ENCODE assay signal across 8 cellular contexts in genomic region chr2:54709341-54709809, GRCh38. TPM values are rescaled to one million over a fixed set of nuclear protein-coding genes. Genes with fewer than 3 reads are reported as not detected.
DNase-seq lines count a peak whose midpoint lies in the region; ATAC-seq, FAIRE-seq and TF ChIP-seq lines count a peak whose summit lies in the region.

No MANE protein-coding gene starts in this region.

- H3K27ac ChIP-seq in SU-DHL-6 (ENCODE audit: low read depth, low read length) (no peak overlapping the region), gastrocnemius medialis (no peak overlapping the region)

- no peak overlapping the region for H3K27ac Mint-ChIP-seq in glutamatergic neuron (ENCODE audit: unreplicated experiment)

- TF ChIP-seq CTCF in GM06990 (IDR thresholded peaks at IDR 0.05; ENCODE audit: insufficient read depth, low read length, poor library complexity, severe bottlenecking), result no peak
- no peak for TF ChIP-seq CTCF in SU-DHL-6 (IDR thresholded peaks at IDR 0.05; ENCODE audit: insufficient read depth, low read length, poor library complexity, severe bottlenecking)
- no peak for TF ChIP-seq CTCF in glutamatergic neuron (IDR thresholded peaks at IDR 0.05; ENCODE audit: partially characterized antibody, unreplicated experiment)
- TF ChIP-seq CTCF in gastrocnemius medialis (IDR thresholded peaks at IDR 0.05 in 4 of 5, conservative IDR thresholded peaks at IDR 0.05 in 1 of 5), result no peak

- H3K4me3 Mint-ChIP-seq in glutamatergic neuron (ENCODE audit: unreplicated experiment), result no peak overlapping the region

- H3K27me3 ChIP-seq in GM06990 (replicated peaks; ENCODE audit: control insufficient read depth, insufficient read depth, low read length), result peaks cover 2% of the 10 kb centered on the region
- no peaks in the 10 kb centered on the region for H3K27me3 ChIP-seq in SU-DHL-6 (ENCODE audit: low read length)
- peaks cover 0 to 3% (median 0%) of the 10 kb centered on the region in 3 donors for H3K27me3 ChIP-seq in gastrocnemius medialis

- peaks cover 3% of the 10 kb centered on the region for H3K9me3 Mint-ChIP-seq in glutamatergic neuron (ENCODE audit: unreplicated experiment)

- H3K4me1 ChIP-seq in gastrocnemius medialis, result no peaks in the 10 kb centered on the region

- no peak for TF ChIP-seq POLR2A in gastrocnemius medialis (IDR thresholded peaks at IDR 0.05)

- H3K36me3 Mint-ChIP-seq in glutamatergic neuron (ENCODE audit: unreplicated experiment), result no peaks in the 10 kb centered on the region

- H3K27me3 Mint-ChIP-seq in glutamatergic neuron (ENCODE audit: unreplicated experiment), result peaks cover 5% of the 10 kb centered on the region

- no peaks in the 10 kb centered on the region for H3K9me3 ChIP-seq in SU-DHL-6 (ENCODE audit: insufficient read depth, low read length)
- H3K9me3 ChIP-seq in gastrocnemius medialis, result no peaks in the 10 kb centered on the region

- no peak for ATAC-seq in gastrocnemius medialis

- H3K4me3 ChIP-seq in GM06990 (replicated peaks; ENCODE audit: low read depth, low read length) (peak overlapping the region; percentile 45), SU-DHL-6 (ENCODE audit: insufficient read depth, low read length, poor library complexity, severe bottlenecking) (no peak overlapping the region), gastrocnemius medialis (peak overlapping the region in 3 of 4 donors; percentile 30 to 43 (median 31))

- H3K9ac ChIP-seq in SU-DHL-6 (ENCODE audit: low read length), result 0 out of 2 replicates have a peak overlapping the region, but pooled peaks have one; percentile 25

- H3K4me1 Mint-ChIP-seq in glutamatergic neuron (ENCODE audit: low read depth, unreplicated experiment), result no peaks in the 10 kb centered on the region

- in situ Hi-C loops in gastrocnemius medialis (cut with MboI; ENCODE audit: low sequenced_read_pairs in 4 of 4), result loop anchor here (10.0 to 25.0 kb wide), 7 partner anchors 55 to 605 kb away; partner anchors contain the start of gene ACYP2 (in 1 of the 4)

- DNase-seq in GM06990 (ENCODE audit: extremely low read depth, insufficient read length) (peak; percentile 10), glutamatergic neuron (peak; percentile 21), gastrocnemius medialis (no peak), RCC 7860 (ENCODE audit: low spot score) (no peak), DMS153 treated with DMSO at 0.1 percent for 48 hours (lab: John Stamatoyannopoulos, UW; ENCODE audit: unreplicated experiment) (no peak), DMS79 (lab: John Stamatoyannopoulos, UW) (no peak), KG1 (lab: John Stamatoyannopoulos, UW) (no peak)

- peak overlapping the region; percentile 84 for H2AFZ ChIP-seq in SU-DHL-6 (ENCODE audit: low read depth, low read length, severe bottlenecking)

- H3K4me2 ChIP-seq in SU-DHL-6 (ENCODE audit: low read depth, low read length, poor library complexity, severe bottlenecking), result peak overlapping the region; percentile 40

- H3F3A ChIP-seq in SU-DHL-6 (ENCODE audit: insufficient read depth), result no peaks in the 10 kb centered on the region

- intact Hi-C loops in gastrocnemius medialis (cut with DNase I; ENCODE audit: low total_unique reads), result no loop called here

- no peak for FAIRE-seq in RCC 7860 (lab: Jason Lieb, UNC)

- no peaks in the 10 kb centered on the region for H3K36me3 ChIP-seq in GM06990 (ENCODE audit: control insufficient read depth, insufficient read depth, low read length)
- H3K36me3 ChIP-seq in SU-DHL-6 (ENCODE audit: low read length), result no peaks in the 10 kb centered on the region
- no peaks in the 10 kb centered on the region for H3K36me3 ChIP-seq in gastrocnemius medialis

- no peaks in the 10 kb centered on the region for H3K9me2 ChIP-seq in SU-DHL-6 (replicated peaks; ENCODE audit: insufficient read depth, low read length)

- H3K79me2 ChIP-seq in SU-DHL-6 (ENCODE audit: insufficient read depth, low read length), result no peaks in the 10 kb centered on the region

- H4K20me1 ChIP-seq in SU-DHL-6 (ENCODE audit: low read depth, low read length), result no peaks in the 10 kb centered on the region

RNA-seq across cellular contexts. Expression of gene EML6, which starts 14.1 kb away (rescaled TPM):
- total RNA-seq in glutamatergic neuron (ENCODE audit: unreplicated experiment) (0.91 TPM), gastrocnemius medialis (10 to 100 TPM in 2 of 4 donors, 1 to 10 TPM in 2; 2.7 to 42.5 (median 11.9) TPM)

Comparison
In these comparisons a context has a peak if more than half of its experiments do, and no peak if none do; other contexts are left out.
1. DNase-seq: peak in GM06990 (single experiment) and glutamatergic neuron (single experiment); none in gastrocnemius medialis (0 of 2), RCC 7860 (single experiment), DMS153 treated with DMSO at 0.1 percent for 48 hours (single experiment), DMS79 (single experiment) and KG1 (single experiment).